Comparison of ENCODE assay signal across 26 cellular contexts in genomic region chr1:94578856-94579255, GRCh38. TPM values are rescaled to one million over a fixed set of nuclear protein-coding genes. Genes with fewer than 3 reads are reported as not detected.
DNase-seq lines count a peak whose midpoint lies in the region; ATAC-seq and TF ChIP-seq lines count a peak whose summit lies in the region.
"Had no signal": no experiment of that assay in that cellular context is flagged by ENCODE, and none has a peak within 500 bp of the region (broad histone marks: within the 10 kb centered on the region; RNA-seq: fewer than 3 reads in every experiment).

No MANE protein-coding gene starts in this region.

- H2BK12ac ChIP-seq in neuronal stem cell (ENCODE audit: low read length) = no peak overlapping the region

- no peaks in the 10 kb centered on the region for H3K79me2 ChIP-seq in GM23338 (replicated peaks; ENCODE audit: insufficient read depth)

- no peak overlapping the region for H4K91ac ChIP-seq in neuronal stem cell (ENCODE audit: low read depth, low read length, poor library complexity)

- H4K20me1 ChIP-seq in GM23338 (replicated peaks; ENCODE audit: insufficient read depth) = no peaks in the 10 kb centered on the region

- H2AK5ac ChIP-seq in neuronal stem cell (ENCODE audit: low read depth, low read length) = no peak overlapping the region

- H3K4me3 ChIP-seq in GM23338 (no peak overlapping the region), neuronal stem cell (ENCODE audit: low read length in 2 of 2) (no peak overlapping the region)
- H3K4me3 ChIP-seq: cardiac muscle cell, lung, thoracic aorta had no signal

- no peak overlapping the region for H3K18ac ChIP-seq in neuronal stem cell (ENCODE audit: low read length)

- H3K4me1 ChIP-seq in GM23338 (ENCODE audit: insufficient read depth) (no peaks in the 10 kb centered on the region; the same call in 1 of the 2 replicates), neuronal stem cell (ENCODE audit: control insufficient read depth in 2 of 2, insufficient read depth in 1 of 2, low read depth in 1 of 2, low read length in 2 of 2) (peaks cover 3 to 4% of the 10 kb centered on the region in 2 donors)

- H3K4me2 ChIP-seq in GM23338 (no peak overlapping the region), neuronal stem cell (ENCODE audit: insufficient read depth, low read length, poor library complexity, severe bottlenecking) (no peak overlapping the region)

- H3K27ac ChIP-seq in GM23338 (ENCODE audit: low read depth) (no peak overlapping the region), neuronal stem cell (replicated peaks; ENCODE audit: low read length) (no peak overlapping the region)
- H3K27ac ChIP-seq: cardiac muscle cell had no signal

- H3K14ac ChIP-seq in neuronal stem cell (ENCODE audit: low read length) = no peak overlapping the region

- no peak overlapping the region for H3K27ac Mint-ChIP-seq in GM23338
- no peak overlapping the region for H3K27ac Mint-ChIP-seq in activated CD4-positive, alpha-beta T cell treated with anti-CD3 and anti-CD28 coated beads for 36 hours
- H3K27ac Mint-ChIP-seq: WTC11 had no signal

- CTCF ChIA-PET in activated CD4-positive, alpha-beta T cell treated with anti-CD3 and anti-CD28 coated beads for 36 hours (lab: Charles Lee) = interaction anchor here (1.3 kb wide), 1 partner anchor 12 kb away, joined by 3 read pairs; no protein-coding TSS in a partner anchor

- H3K79me1 ChIP-seq in neuronal stem cell (ENCODE audit: low read depth, low read length) = no peaks in the 10 kb centered on the region

- no peak overlapping the region for H2BK5ac ChIP-seq in neuronal stem cell (ENCODE audit: low read length)

- no CpG with 5 or more reads among the region's 2 CpGs for WGBS in neuronal stem cell (ENCODE audit: extremely low coverage in 2 of 2, insufficient read length in 2 of 2, insufficient replicate concordance in 1 of 2), 2 donors

- H3F3A ChIP-seq in GM23338 (replicated peaks; ENCODE audit: low read depth) = no peaks in the 10 kb centered on the region

- no peaks in the 10 kb centered on the region; the same call in 1 of the 2 replicates for H3K36me3 ChIP-seq in GM23338 (ENCODE audit: insufficient read depth)
- no peaks in the 10 kb centered on the region for H3K36me3 ChIP-seq in neuronal stem cell (replicated peaks in 1 of 2; ENCODE audit: control insufficient read depth in 2 of 2, insufficient read depth in 2 of 2, low read length in 2 of 2)
- H3K36me3 ChIP-seq: cardiac muscle cell, thoracic aorta had no signal

- H2BK15ac ChIP-seq in neuronal stem cell (ENCODE audit: low read length) = no peak overlapping the region

- peaks cover 11% of the 10 kb centered on the region for H3K9me2 ChIP-seq in GM23338 (ENCODE audit: insufficient read depth)
- H3K9me2 ChIP-seq: SK-N-SH had no signal

- peaks cover 23% of the 10 kb centered on the region for H3K9me3 Mint-ChIP-seq in GM23338
- H3K9me3 Mint-ChIP-seq in activated CD4-positive, alpha-beta T cell treated with anti-CD3 and anti-CD28 coated beads for 36 hours (ENCODE audit: low read depth) = peaks cover 6% of the 10 kb centered on the region

- no peak overlapping the region for H3K4ac ChIP-seq in neuronal stem cell (ENCODE audit: low read length)

- no peak overlapping the region for H3K23ac ChIP-seq in neuronal stem cell (ENCODE audit: low read depth, low read length, poor library complexity)

- no peak overlapping the region for H3K9ac ChIP-seq in neuronal stem cell (ENCODE audit: low read depth, low read length, poor library complexity)
- H3K9ac ChIP-seq: SK-N-SH had no signal

- peaks cover 2 to 41% of the 10 kb centered on the region in 2 donors for H3K9me3 ChIP-seq in neuronal stem cell (replicated peaks in 1 of 2; ENCODE audit: control insufficient read depth in 2 of 2, insufficient read depth in 1 of 2, low read depth in 1 of 2, low read length in 2 of 2)
- H3K9me3 ChIP-seq: thoracic aorta had no signal

- H2AFZ ChIP-seq in GM23338 (peak overlapping the region; percentile 91), neuronal stem cell (ENCODE audit: low read length) (peak overlapping the region; percentile 13)

- no peak for TF ChIP-seq CTCF in GM23338 (conservative IDR thresholded peaks at IDR 0.05; ENCODE audit: low read depth in 2 of 2)

- no peak for ATAC-seq in GM23338
- ATAC-seq in activated CD4-positive, alpha-beta T cell treated with anti-CD3 and anti-CD28 coated beads for 36 hours = no peak

- POLR2A ChIA-PET in activated CD4-positive, alpha-beta T cell treated with anti-CD3 and anti-CD28 coated beads for 36 hours (lab: Charles Lee) = no interaction called here

- H3K27me3 Mint-ChIP-seq in GM23338 (ENCODE audit: insufficient read depth, low read depth, poor library complexity) = peaks cover 3% of the 10 kb centered on the region
- H3K27me3 Mint-ChIP-seq in activated CD4-positive, alpha-beta T cell treated with anti-CD3 and anti-CD28 coated beads for 36 hours = peaks cover 6% of the 10 kb centered on the region
- H3K27me3 Mint-ChIP-seq: CD4-positive, CD25-positive, alpha-beta regulatory T cell had no signal

- intact Hi-C loops in activated CD4-positive, alpha-beta T cell treated with anti-CD3 and anti-CD28 coated beads for 36 hours (cut with DNase I, micrococcal nuclease) = no loop called here

- peaks cover 8% of the 10 kb centered on the region; the same call in 2 of the 3 replicates for H3K4me1 Mint-ChIP-seq in GM23338
- no peaks in the 10 kb centered on the region for H3K4me1 Mint-ChIP-seq in activated CD4-positive, alpha-beta T cell treated with anti-CD3 and anti-CD28 coated beads for 36 hours

- no peak overlapping the region for H4K8ac ChIP-seq in neuronal stem cell (ENCODE audit: low read depth, low read length)

- DNase-seq in GM23338 (ENCODE audit: low spot score) = no peak
- peak; percentile 56 for DNase-seq in amniotic epithelial cell (ENCODE audit: low read depth)
- peak; percentile 45 for DNase-seq in fibroblast of gingiva (ENCODE audit: low read depth)
- DNase-seq in neuronal stem cell (ENCODE audit: low spot score) = no peak
- DNase-seq in occipital lobe (lab: John Stamatoyannopoulos, UW) = no peak
- no peak for DNase-seq in activated T-cell treated with anti-CD3 and anti-CD28 coated beads for 4 hours
- DNase-seq in pons (ENCODE audit: low spot score) = no peak
- no peak for DNase-seq in activated CD4-positive, alpha-beta T cell treated with anti-CD3 and anti-CD28 coated beads for 36 hours
- DNase-seq: activated CD4-positive, alpha-beta T cell treated with anti-CD3 and anti-CD28 coated beads, Interleukin-2, amount 50 U/mL, for 4 hours; activated effector memory CD4-positive, alpha-beta T cell treated with anti-CD3 and anti-CD28 coated beads, Interleukin-2, amount 50 U/mL, for 16 hours; CD4-positive, CD25-positive, alpha-beta regulatory T cell; DMS 273 treated with DMSO at 0.1 percent for 48 hours; GF-D8; kidney glomerular epithelial cell; NCI-H1436 treated with DMSO at 0.1 percent for 48 hours; NCI-H2171; NCI-H524 treated with DMSO at 0.1 percent for 48 hours; RPMI8226; SK-N-SH; stimulated activated CD4-positive, alpha-beta T cell treated with anti-CD3 and anti-CD28 coated beads, Interleukin-2, amount 100 ng/mL, for 48 hours; stimulated activated naive CD4-positive, alpha-beta T cell; T-helper 9 cell had no signal

- H3K27me3 ChIP-seq in GM23338 (ENCODE audit: insufficient read depth) (no peaks in the 10 kb centered on the region), neuronal stem cell (ENCODE audit: control insufficient read depth in 3 of 3, insufficient read depth in 3 of 3, low read depth in 1 of 3, low read length in 3 of 3) (no peaks in the 10 kb centered on the region)
- H3K27me3 ChIP-seq: cardiac muscle cell had no signal

- peaks cover 18% of the 10 kb centered on the region; the same call in 2 of the 3 replicates for H3K36me3 Mint-ChIP-seq in GM23338 (ENCODE audit: low read depth)
- no peaks in the 10 kb centered on the region for H3K36me3 Mint-ChIP-seq in activated CD4-positive, alpha-beta T cell treated with anti-CD3 and anti-CD28 coated beads for 36 hours (ENCODE audit: low read depth)
- H3K36me3 Mint-ChIP-seq: CD4-positive, CD25-positive, alpha-beta regulatory T cell had no signal

- no peak overlapping the region for H3K4me3 Mint-ChIP-seq in GM23338
- H3K4me3 Mint-ChIP-seq in activated CD4-positive, alpha-beta T cell treated with anti-CD3 and anti-CD28 coated beads for 36 hours = no peak overlapping the region
- H3K4me3 Mint-ChIP-seq: CD4-positive, CD25-positive, alpha-beta regulatory T cell; WTC11 had no signal

- H2BK120ac ChIP-seq in neuronal stem cell (ENCODE audit: low read depth, low read length) = no peak overlapping the region

TF ChIP-seq in GM23338, 12 proteins besides CTCF, POLR2A, EP300 and RAD21 (continues in another document):
- TF ChIP-seq NANOG (IDR thresholded peaks at IDR 0.05; ENCODE audit: borderline replicate concordance) (no peak), ETS1 (IDR thresholded peaks at IDR 0.05) (no peak), EZH2 (IDR thresholded peaks at IDR 0.05; ENCODE audit: low read depth, unreplicated experiment) (no peak), STAT1 (IDR thresholded peaks at IDR 0.05; ENCODE audit: unreplicated experiment) (no peak), ZNF331 (CRISPR knock-in tag; IDR thresholded peaks at IDR 0.05; ENCODE audit: low read depth) (no peak), EZH2phosphoT487 (IDR thresholded peaks at IDR 0.05; ENCODE audit: unreplicated experiment) (no peak), CREB1 (CRISPR knock-in tag; IDR thresholded peaks at IDR 0.05; ENCODE audit: low read depth) (no peak)

RNA-seq across cellular contexts. Expression of gene F3, which starts 37.3 kb away (rescaled TPM):
- 5.1 and 9.7 TPM in 2 replicates for total RNA-seq in GM23338 (2014; rRNA removed; shearing (Covaris generic))
- polyA plus RNA-seq in GM23338 (2016; fragmentation: Nextera tagmentation; extraction: Ambion mirVana) = 6.9 and 7.8 TPM in 2 replicates
- polyA plus RNA-seq in neuronal stem cell (2013, experiment 1 of 2) = 8.1 TPM
- 7.8 TPM for polyA plus RNA-seq in neuronal stem cell (2013, experiment 2 of 2)
- total RNA-seq in occipital lobe = 25.6 TPM
- total RNA-seq in activated CD4-positive, alpha-beta T cell treated with anti-CD3 and anti-CD28 coated beads for 36 hours = under 1 TPM in 1 of 2 experiments, not detected in 1; 0.07 TPM
- total RNA-seq: CD4-positive, CD25-positive, alpha-beta regulatory T cell had no signal
- polyA plus RNA-seq: CD4-positive, CD25-positive, alpha-beta regulatory T cell had no signal

Comparison
In these comparisons a context has a peak if more than half of its experiments do, and no peak if none do; other contexts are left out.
1. DNase-seq: peak in amniotic epithelial cell (single experiment) and fibroblast of gingiva (single experiment); none in GM23338 (single experiment), neuronal stem cell (single experiment), occipital lobe (single experiment), activated T-cell treated with anti-CD3 and anti-CD28 coated beads for 4 hours (single experiment), pons (single experiment) and activated CD4-positive, alpha-beta T cell treated with anti-CD3 and anti-CD28 coated beads for 36 hours (single experiment).